Comparison of ENCODE assay signal across 16 cellular contexts in the genomic region with DNA sequence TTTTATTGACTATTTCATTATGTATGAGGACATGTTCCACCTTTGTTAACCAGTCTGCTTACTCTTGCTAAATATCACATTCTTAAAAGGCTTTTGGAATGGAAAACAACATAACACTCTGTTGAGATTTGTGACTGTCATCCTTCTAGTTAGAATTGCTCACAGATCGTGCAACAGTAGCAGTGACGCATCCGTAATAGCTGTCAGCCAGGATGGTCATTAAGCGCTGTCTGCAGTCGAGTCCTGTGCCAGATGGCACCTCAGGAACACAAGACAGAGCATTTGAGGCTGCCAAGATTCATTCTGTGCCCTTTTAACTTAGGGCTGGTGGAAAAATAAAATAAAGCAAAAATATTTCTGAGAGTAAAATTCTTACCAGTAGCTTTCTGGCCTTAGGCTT.
DNase-seq lines count a peak whose midpoint lies in the region; ATAC-seq and TF ChIP-seq lines count a peak whose summit lies in the region.
"Had no signal": no experiment of that assay in that cellular context is flagged by ENCODE, and none has a peak within 500 bp of the region (broad histone marks: within the 10 kb centered on the region; RNA-seq: fewer than 3 reads in every experiment).

No MANE protein-coding gene starts in this region.

- no peaks in the 10 kb centered on the region for H3K9me3 Mint-ChIP-seq in glutamatergic neuron (ENCODE audit: unreplicated experiment)
- peaks cover 0 to 2% (median 0%) of the 10 kb centered on the region in 9 donors for H3K9me3 Mint-ChIP-seq in naive thymus-derived CD8-positive, alpha-beta T cell
- H3K9me3 Mint-ChIP-seq: activated naive CD4-positive, alpha-beta T cell treated with anti-CD3 and anti-CD28 coated beads, Interleukin-2, amount 50 U/mL, for 24 hours; GM23338 had no signal

- POLR2A ChIA-PET in naive thymus-derived CD8-positive, alpha-beta T cell (lab: Charles Lee), result no interaction called here

- H3K9ac ChIP-seq in mammary epithelial cell (ENCODE audit: insufficient read depth, low read length), result no peak overlapping the region

- peaks cover 7% of the 10 kb centered on the region for H3K4me1 Mint-ChIP-seq in glutamatergic neuron (ENCODE audit: low read depth, unreplicated experiment)
- no peaks in the 10 kb centered on the region for H3K4me1 Mint-ChIP-seq in naive thymus-derived CD8-positive, alpha-beta T cell
- H3K4me1 Mint-ChIP-seq: activated naive CD4-positive, alpha-beta T cell treated with anti-CD3 and anti-CD28 coated beads, Interleukin-2, amount 50 U/mL, for 24 hours; GM23338 had no signal

- TF ChIP-seq CTCF in mammary epithelial cell (conservative IDR thresholded peaks at IDR 0.05 in 1 of 2, IDR thresholded peaks at IDR 0.05 in 1 of 2; ENCODE audit: extremely low read depth in 1 of 2, insufficient read depth in 1 of 2, low read depth in 1 of 2, low read length in 2 of 2) (no peak), breast epithelium (IDR thresholded peaks at IDR 0.05) (no peak), glutamatergic neuron (IDR thresholded peaks at IDR 0.05; ENCODE audit: partially characterized antibody, unreplicated experiment) (no peak), testis (IDR thresholded peaks at IDR 0.05) (no peak)

- H4K20me1 ChIP-seq in mammary epithelial cell (ENCODE audit: insufficient read depth, low read length), result no peaks in the 10 kb centered on the region

- no peak for ATAC-seq in HG03139 (IDR thresholded peaks at IDR 0.05; ENCODE audit: unreplicated experiment)
- ATAC-seq in naive thymus-derived CD8-positive, alpha-beta T cell, result no peak
- ATAC-seq: A549, GM23338 had no signal

- in situ Hi-C loops in mammary epithelial cell (cut with MboI; ENCODE audit: low sequenced_read_pairs in 2 of 2), result no loop called here

- H3K9me3 ChIP-seq in mammary epithelial cell (replicated peaks; ENCODE audit: insufficient read depth, low read length) (no peaks in the 10 kb centered on the region), breast epithelium (no peaks in the 10 kb centered on the region), testis (no peaks in the 10 kb centered on the region)
- H3K9me3 ChIP-seq: A549, colonic mucosa, neutrophil had no signal

- H3K4me1 ChIP-seq in mammary epithelial cell (ENCODE audit: insufficient read depth, low read length) (no peaks in the 10 kb centered on the region), breast epithelium (no peaks in the 10 kb centered on the region), testis (peaks cover 4% of the 10 kb centered on the region)
- H3K4me1 ChIP-seq: A549, colonic mucosa had no signal

- no peaks in the 10 kb centered on the region for H3K36me3 ChIP-seq in mammary epithelial cell (ENCODE audit: insufficient read depth, low read length)
- H3K36me3 ChIP-seq in breast epithelium, result no peaks in the 10 kb centered on the region
- H3K36me3 ChIP-seq in testis (ENCODE audit: low read depth, missing control alignments), result no peaks in the 10 kb centered on the region
- H3K36me3 ChIP-seq: colonic mucosa, neutrophil had no signal

- intact Hi-C loops in mammary epithelial cell (cut with micrococcal nuclease), result no loop called here
- intact Hi-C loops in breast epithelium (cut with DNase I; ENCODE audit: low total_unique reads), result no loop called here
- intact Hi-C loops in testis (cut with DNase I; ENCODE audit: low total_unique reads), result no loop called here

- no peak overlapping the region for H3K4me2 ChIP-seq in mammary epithelial cell (ENCODE audit: insufficient read depth, low read depth, low read length)
- H3K4me2 ChIP-seq: A549, GM23338 had no signal

- no peak overlapping the region for H3K4me3 Mint-ChIP-seq in glutamatergic neuron (ENCODE audit: unreplicated experiment)
- H3K4me3 Mint-ChIP-seq in naive thymus-derived CD8-positive, alpha-beta T cell, result no peak overlapping the region
- H3K4me3 Mint-ChIP-seq: activated naive CD4-positive, alpha-beta T cell treated with anti-CD3 and anti-CD28 coated beads, Interleukin-2, amount 50 U/mL, for 24 hours; GM23338 had no signal

- CTCF ChIA-PET in mammary epithelial cell (lab: Charles Lee; ENCODE audit: low non-redundant PET), result no interaction called here

- DNase-seq in mammary epithelial cell (peak; percentile 7), breast epithelium (ENCODE audit: low spot score in 2 of 2) (no peak), SK-N-DZ (ENCODE audit: low spot score) (peak; percentile 41), glutamatergic neuron (peak; percentile 37), testis (peak; percentile 20), GM19238 (ENCODE audit: insufficient read length, low spot score) (no peak)
- no peak for DNase-seq in naive thymus-derived CD8-positive, alpha-beta T cell
- DNase-seq: Calu3, colonic mucosa, foreskin melanocyte, kidney glomerular epithelial cell had no signal

- H3K27me3 ChIP-seq in mammary epithelial cell (ENCODE audit: insufficient read depth, low read length) (no peaks in the 10 kb centered on the region), breast epithelium (no peaks in the 10 kb centered on the region), testis (no peaks in the 10 kb centered on the region)
- H3K27me3 ChIP-seq: colonic mucosa, neutrophil had no signal

- 37% methylated on average over 5 of the region's 5 CpGs for WGBS in mammary epithelial cell (ENCODE audit: low coverage, missing lambda C conversion rate)
- 38 to 64% methylated on average over 5 of the region's 5 CpGs for WGBS in testis, 2 donors

- H3K4me3 ChIP-seq in mammary epithelial cell (replicated peaks in 1 of 3; ENCODE audit: insufficient read depth in 1 of 3, low read depth in 2 of 3, low read length in 3 of 3) (no peak overlapping the region), breast epithelium (no peak overlapping the region), testis (no peak overlapping the region)
- H3K4me3 ChIP-seq: A549, colonic mucosa, GM23338 had no signal

- dilution Hi-C loops in mammary epithelial cell (cut with HindIII; ENCODE audit: low sequenced_read_pairs), result no loop called here

- H3K27ac Mint-ChIP-seq in glutamatergic neuron (ENCODE audit: unreplicated experiment), result peak overlapping the region; percentile 90
- no peak overlapping the region for H3K27ac Mint-ChIP-seq in naive thymus-derived CD8-positive, alpha-beta T cell
- H3K27ac Mint-ChIP-seq: activated naive CD4-positive, alpha-beta T cell treated with anti-CD3 and anti-CD28 coated beads, Interleukin-2, amount 50 U/mL, for 24 hours; GM23338 had no signal

- no peak overlapping the region for H2AFZ ChIP-seq in mammary epithelial cell (ENCODE audit: low read depth, low read length)
- H2AFZ ChIP-seq: GM23338 had no signal

- no peaks in the 10 kb centered on the region for H3K36me3 Mint-ChIP-seq in glutamatergic neuron (ENCODE audit: unreplicated experiment)
- no peaks in the 10 kb centered on the region for H3K36me3 Mint-ChIP-seq in naive thymus-derived CD8-positive, alpha-beta T cell
- H3K36me3 Mint-ChIP-seq: activated naive CD4-positive, alpha-beta T cell treated with anti-CD3 and anti-CD28 coated beads, Interleukin-2, amount 50 U/mL, for 24 hours had no signal

- no TSS peak for BruUV-seq in mammary epithelial cell (replicated peaks; lab: Mats Ljungman, UMichigan)

- H3K27me3 Mint-ChIP-seq in glutamatergic neuron (ENCODE audit: unreplicated experiment), result no peaks in the 10 kb centered on the region
- H3K27me3 Mint-ChIP-seq in naive thymus-derived CD8-positive, alpha-beta T cell, result no peaks in the 10 kb centered on the region
- H3K27me3 Mint-ChIP-seq: activated naive CD4-positive, alpha-beta T cell treated with anti-CD3 and anti-CD28 coated beads, Interleukin-2, amount 50 U/mL, for 24 hours had no signal

- no peak overlapping the region for H3K27ac ChIP-seq in mammary epithelial cell (ENCODE audit: insufficient read depth, low read depth, low read length)
- no peak overlapping the region for H3K27ac ChIP-seq in breast epithelium
- H3K27ac ChIP-seq in testis, result no peak overlapping the region
- H3K27ac ChIP-seq: A549, colonic mucosa, neutrophil had no signal

- no peak for TF ChIP-seq POLR2A in breast epithelium (IDR thresholded peaks at IDR 0.05)
- no peak for TF ChIP-seq POLR2A in testis (IDR thresholded peaks at IDR 0.05)

- no peaks in the 10 kb centered on the region for H3K79me2 ChIP-seq in mammary epithelial cell (ENCODE audit: insufficient read depth, low read length)

Comparison
In these comparisons a context has a peak if more than half of its experiments do, and no peak if none do; other contexts are left out.
1. DNase-seq: peak in mammary epithelial cell (single experiment), SK-N-DZ (single experiment), glutamatergic neuron (single experiment) and testis (single experiment); none in breast epithelium (0 of 2), GM19238 (single experiment) and naive thymus-derived CD8-positive, alpha-beta T cell (0 of 10).